Comparison of ENCODE assay signal across 32 cellular contexts in the genomic region with DNA sequence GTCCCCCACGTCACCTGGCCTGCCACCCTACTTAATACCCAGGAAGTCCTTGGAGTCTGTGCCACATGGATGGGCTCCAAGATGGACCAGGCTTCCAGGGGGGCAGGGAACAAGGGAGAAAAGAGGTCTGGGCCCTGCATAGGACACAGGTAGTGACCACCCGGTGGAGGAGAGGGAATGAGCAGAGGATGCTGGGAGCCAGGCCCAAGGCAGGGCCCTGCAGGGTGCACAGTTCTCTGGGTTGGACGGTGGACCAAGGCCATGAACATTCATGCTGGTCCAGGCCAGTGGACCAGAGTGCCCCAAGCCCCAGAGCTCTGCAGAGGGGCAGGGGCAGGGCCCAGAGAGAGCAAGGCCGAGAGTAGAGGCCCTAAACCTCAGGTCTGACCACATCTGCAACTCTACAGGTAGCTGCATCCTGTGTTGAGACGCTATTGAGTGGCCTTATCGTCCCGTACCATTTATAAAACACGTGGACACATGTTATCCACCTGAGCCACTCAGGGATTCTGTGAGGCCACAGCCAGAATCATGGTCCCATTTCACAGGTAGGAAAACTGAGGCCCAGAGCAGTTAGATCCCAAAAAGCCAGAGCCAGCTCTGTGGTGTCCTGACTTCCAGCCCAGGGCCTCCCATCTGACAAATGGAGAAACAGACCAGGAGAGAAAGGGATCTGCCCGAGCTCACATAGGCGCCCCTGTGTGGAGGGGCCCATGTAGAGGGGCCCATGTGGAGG. TPM values are rescaled to one million over a fixed set of nuclear protein-coding genes. Genes with fewer than 3 reads are reported as not detected.
A peak's percentile ranks its signal among the peaks of the same experiment; 100 is the strongest.
DNase-seq lines count a peak whose midpoint lies in the region; ATAC-seq and TF ChIP-seq lines count a peak whose summit lies in the region.
"Had no signal": no experiment of that assay in that cellular context is flagged by ENCODE, and none has a peak within 500 bp of the region (broad histone marks: within the 10 kb centered on the region; RNA-seq: fewer than 3 reads in every experiment).

No MANE protein-coding gene starts in this region.

- H3K27ac Mint-ChIP-seq in activated CD4-positive, alpha-beta T cell treated with anti-CD3 and anti-CD28 coated beads, Interleukin-2, amount 10 ng/mL, durations not matched to agents 24 days and 14 days, result peak overlapping the region; percentile 56
- H3K27ac Mint-ChIP-seq in central memory CD8-positive, alpha-beta T cell (ENCODE audit: low read depth), result peak overlapping the region; percentile 88
- no peak overlapping the region for H3K27ac Mint-ChIP-seq in activated CD4-positive, alpha-beta memory T cell treated with anti-CD3 and anti-CD28 coated beads, Interleukin-2, amount 10 ng/mL, durations not matched to agents 7 days and 5 days
- H3K27ac Mint-ChIP-seq: activated CD8-positive, alpha-beta T cell treated with anti-CD3 and anti-CD28 coated beads, Interleukin-2, amount 10 ng/mL, durations not matched to agents 7 days and 5 days; activated T-helper 2 cell treated with anti-CD3 and anti-CD28 coated beads, Interferon-gamma antibody, Interleukin-2, Interleukin-4, amounts not matched to agents 10 μg/mL and 5 μg/mL and 100 μg/mL, durations not matched to agents 14 hours and 24 hours and 36 hours had no signal

- H3K4me3 ChIP-seq in MM.1S (ENCODE audit: low read length) (no peak overlapping the region), spleen (no peak overlapping the region)
- H3K4me3 ChIP-seq: gastroesophageal sphincter, GM23248, lung, mucosa of descending colon, PC-9, testis had no signal

- H3K27ac ChIP-seq in MM.1S (ENCODE audit: low read length), result peak overlapping the region; percentile 99
- peak overlapping the region in 5 of 8 donors; percentile 39 to 85 (median 69) for H3K27ac ChIP-seq in spleen
- H3K27ac ChIP-seq: 22Rv1, brain microvascular endothelial cell, gastroesophageal sphincter, GM23248, PC-9, testis had no signal

- H3K36me3 Mint-ChIP-seq in activated CD4-positive, alpha-beta T cell treated with anti-CD3 and anti-CD28 coated beads, Interleukin-2, amount 10 ng/mL, durations not matched to agents 24 days and 14 days (ENCODE audit: low read depth), result no peaks in the 10 kb centered on the region
- H3K36me3 Mint-ChIP-seq in central memory CD8-positive, alpha-beta T cell (ENCODE audit: insufficient read depth), result no peaks in the 10 kb centered on the region
- H3K36me3 Mint-ChIP-seq in activated CD4-positive, alpha-beta memory T cell treated with anti-CD3 and anti-CD28 coated beads, Interleukin-2, amount 10 ng/mL, durations not matched to agents 7 days and 5 days (ENCODE audit: low read depth), result no peaks in the 10 kb centered on the region
- H3K36me3 Mint-ChIP-seq: natural killer cell treated with Interleukin-12 subunit alpha and Interleukin-12 subunit beta and Interleukin-15 and Interleukin-18, amount 100 ng/mL, for 72 hours had no signal

- H3K4me2 ChIP-seq in MM.1S (ENCODE audit: low read depth, low read length), result no peak overlapping the region
- H3K4me2 ChIP-seq: PC-9 had no signal

- POLR2A ChIA-PET in activated CD4-positive, alpha-beta memory T cell treated with anti-CD3 and anti-CD28 coated beads, Interleukin-2, amount 10 ng/mL, durations not matched to agents 7 days and 5 days (lab: Charles Lee), result no interaction called here

- peaks cover 91% of the 10 kb centered on the region for H3K79me2 ChIP-seq in MM.1S (ENCODE audit: low read length)

- H3K27me3 ChIP-seq in MM.1S (replicated peaks; ENCODE audit: insufficient read depth, low read length), result no peaks in the 10 kb centered on the region
- H3K27me3 ChIP-seq in spleen (replicated peaks in 1 of 7), result no peaks in the 10 kb centered on the region
- H3K27me3 ChIP-seq: testis had no signal

- H3K36me3 ChIP-seq in MM.1S (replicated peaks; ENCODE audit: insufficient read depth, low read length), result no peaks in the 10 kb centered on the region
- no peaks in the 10 kb centered on the region for H3K36me3 ChIP-seq in spleen
- H3K36me3 ChIP-seq: brain microvascular endothelial cell, gastroesophageal sphincter had no signal

- H3K4me1 ChIP-seq in MM.1S (ENCODE audit: low read length) (peaks cover 95% of the 10 kb centered on the region), spleen (peaks cover 0 to 95% (median 62%) of the 10 kb centered on the region in 6 donors)
- H3K4me1 ChIP-seq: gastroesophageal sphincter, testis had no signal

- no peaks in the 10 kb centered on the region for H3K9me3 Mint-ChIP-seq in activated CD4-positive, alpha-beta T cell treated with anti-CD3 and anti-CD28 coated beads, Interleukin-2, amount 10 ng/mL, durations not matched to agents 24 days and 14 days
- H3K9me3 Mint-ChIP-seq in central memory CD8-positive, alpha-beta T cell, result no peaks in the 10 kb centered on the region
- H3K9me3 Mint-ChIP-seq in activated CD4-positive, alpha-beta memory T cell treated with anti-CD3 and anti-CD28 coated beads, Interleukin-2, amount 10 ng/mL, durations not matched to agents 7 days and 5 days, result no peaks in the 10 kb centered on the region
- H3K9me3 Mint-ChIP-seq: activated T-helper 2 cell treated with anti-CD3 and anti-CD28 coated beads, Interferon-gamma antibody, Interleukin-2, Interleukin-4, amounts not matched to agents 10 μg/mL and 5 μg/mL and 100 μg/mL, durations not matched to agents 14 hours and 24 hours and 36 hours; natural killer cell treated with Interleukin-12 subunit alpha and Interleukin-12 subunit beta and Interleukin-15 and Interleukin-18, amount 100 ng/mL, for 72 hours had no signal

- no peaks in the 10 kb centered on the region for H4K20me1 ChIP-seq in MM.1S (ENCODE audit: insufficient read depth, low read length)

- peak overlapping the region; percentile 93 for H3K9ac ChIP-seq in MM.1S (ENCODE audit: low read length)
- H3K9ac ChIP-seq: GM23248 had no signal

- peaks cover 32% of the 10 kb centered on the region for H3K4me1 Mint-ChIP-seq in activated CD4-positive, alpha-beta T cell treated with anti-CD3 and anti-CD28 coated beads, Interleukin-2, amount 10 ng/mL, durations not matched to agents 24 days and 14 days
- peaks cover under 1% of the 10 kb centered on the region for H3K4me1 Mint-ChIP-seq in central memory CD8-positive, alpha-beta T cell
- H3K4me1 Mint-ChIP-seq in activated CD4-positive, alpha-beta memory T cell treated with anti-CD3 and anti-CD28 coated beads, Interleukin-2, amount 10 ng/mL, durations not matched to agents 7 days and 5 days, result peaks cover 41% of the 10 kb centered on the region

- H3K9me2 ChIP-seq in MM.1S (replicated peaks; ENCODE audit: insufficient read depth, low read length), result no peaks in the 10 kb centered on the region

- no peak for DNase-seq in activated CD4-positive, alpha-beta T cell treated with anti-CD3 and anti-CD28 coated beads, Interleukin-2, amount 10 ng/mL, durations not matched to agents 24 days and 14 days
- DNase-seq in activated CD4-positive, alpha-beta T cell treated with anti-CD3 and anti-CD28 coated beads for 48 hours, result no peak
- DNase-seq in MM.1S (no peak), spleen (peak; percentile 75)
- no peak for DNase-seq in central memory CD8-positive, alpha-beta T cell (ENCODE audit: low spot score in 2 of 2)
- DNase-seq in activated CD4-positive, alpha-beta memory T cell treated with anti-CD3 and anti-CD28 coated beads, Interleukin-2, amount 10 ng/mL, durations not matched to agents 7 days and 5 days, result no peak
- DNase-seq: activated CD4-positive, alpha-beta T cell treated with anti-CD3 and anti-CD28 coated beads for 1 hour; activated CD8-positive, alpha-beta T cell treated with anti-CD3 and anti-CD28 coated beads, Interleukin-2, amount 10 ng/mL, durations not matched to agents 7 days and 5 days; activated naive CD4-positive, alpha-beta T cell treated with anti-CD3 and anti-CD28 coated beads, Interleukin-2, amount 50 U/mL, for 16 hours; amygdala; brain microvascular endothelial cell; Calu3; effector CD4-positive, alpha-beta T cell; GM23248; NCI-H1930; NCI-H524 treated with DMSO at 0.1 percent for 48 hours; PC-9; stimulated activated CD4-positive, alpha-beta T cell treated with anti-CD3 and anti-CD28 coated beads, Interleukin-15, amount 100 ng/mL, for 24 hours; stimulated activated CD4-positive, alpha-beta T cell treated with anti-CD3 and anti-CD28 coated beads, Interleukin-4, amount 100 ng/mL, for 4 hours; testis had no signal

- no peak for TF ChIP-seq POLR2A in spleen (IDR thresholded peaks at IDR 0.05)

- no peaks in the 10 kb centered on the region for H3K9me3 ChIP-seq in MM.1S (replicated peaks; ENCODE audit: insufficient read depth, low read length)
- H3K9me3 ChIP-seq in spleen, result no peaks in the 10 kb centered on the region
- H3K9me3 ChIP-seq: gastroesophageal sphincter, mucosa of descending colon, testis had no signal

- no peak overlapping the region for H3K4me3 Mint-ChIP-seq in activated CD4-positive, alpha-beta T cell treated with anti-CD3 and anti-CD28 coated beads, Interleukin-2, amount 10 ng/mL, durations not matched to agents 24 days and 14 days
- H3K4me3 Mint-ChIP-seq in central memory CD8-positive, alpha-beta T cell, result no peak overlapping the region
- no peak overlapping the region for H3K4me3 Mint-ChIP-seq in activated CD4-positive, alpha-beta memory T cell treated with anti-CD3 and anti-CD28 coated beads, Interleukin-2, amount 10 ng/mL, durations not matched to agents 7 days and 5 days
- H3K4me3 Mint-ChIP-seq: activated CD8-positive, alpha-beta T cell treated with anti-CD3 and anti-CD28 coated beads, Interleukin-2, amount 10 ng/mL, durations not matched to agents 7 days and 5 days; natural killer cell treated with Interleukin-12 subunit alpha and Interleukin-12 subunit beta and Interleukin-15 and Interleukin-18, amount 100 ng/mL, for 72 hours had no signal

- TF ChIP-seq CTCF in MM.1S (IDR thresholded peaks at IDR 0.05; ENCODE audit: low read length) (no peak), spleen (IDR thresholded peaks at IDR 0.05 in 8 of 11, conservative IDR thresholded peaks at IDR 0.05 in 3 of 11) (no peak)

- intact Hi-C loops in activated CD4-positive, alpha-beta T cell treated with anti-CD3 and anti-CD28 coated beads, Interleukin-2, amount 10 ng/mL, durations not matched to agents 24 days and 14 days (cut with micrococcal nuclease), result no loop called here
- intact Hi-C loops in spleen (cut with DNase I; ENCODE audit: low total_unique reads), result no loop called here

- peaks cover 44% of the 10 kb centered on the region for H3F3A ChIP-seq in MM.1S (ENCODE audit: insufficient read depth, low read length)

- CTCF ChIA-PET in activated CD4-positive, alpha-beta memory T cell treated with anti-CD3 and anti-CD28 coated beads, Interleukin-2, amount 10 ng/mL, durations not matched to agents 7 days and 5 days (lab: Charles Lee), result interaction anchor here (1.0 kb wide), 1 partner anchor 85 kb away, joined by 3 read pairs; no protein-coding TSS in a partner anchor

- WGBS in spleen, 5 donors, result 82 to 89% (median 85%) methylated on average over 10 of the region's 10 CpGs

- ATAC-seq in central memory CD8-positive, alpha-beta T cell (replicated peaks; ENCODE audit: extremely low read depth, poor library complexity, severe bottlenecking), result no peak
- ATAC-seq in HG03139 (IDR thresholded peaks at IDR 0.05; ENCODE audit: unreplicated experiment), result no peak
- no peak for ATAC-seq in HG02678 (IDR thresholded peaks at IDR 0.05; ENCODE audit: unreplicated experiment)
- ATAC-seq: activated CD8-positive, alpha-beta T cell treated with anti-CD3 and anti-CD28 coated beads, Interleukin-2, amount 10 ng/mL, durations not matched to agents 7 days and 5 days; gastroesophageal sphincter; mucosa of descending colon; natural killer cell treated with Interleukin-12 subunit alpha and Interleukin-12 subunit beta and Interleukin-15 and Interleukin-18, amount 100 ng/mL, for 72 hours had no signal

- H3K27me3 Mint-ChIP-seq in activated CD4-positive, alpha-beta T cell treated with anti-CD3 and anti-CD28 coated beads, Interleukin-2, amount 10 ng/mL, durations not matched to agents 24 days and 14 days, result peaks cover 10% of the 10 kb centered on the region
- no peaks in the 10 kb centered on the region for H3K27me3 Mint-ChIP-seq in central memory CD8-positive, alpha-beta T cell
- H3K27me3 Mint-ChIP-seq in activated CD4-positive, alpha-beta memory T cell treated with anti-CD3 and anti-CD28 coated beads, Interleukin-2, amount 10 ng/mL, durations not matched to agents 7 days and 5 days, result peaks cover 12% of the 10 kb centered on the region
- H3K27me3 Mint-ChIP-seq: natural killer cell treated with Interleukin-12 subunit alpha and Interleukin-12 subunit beta and Interleukin-15 and Interleukin-18, amount 100 ng/mL, for 72 hours had no signal

- no peak overlapping the region for H2AFZ ChIP-seq in MM.1S (ENCODE audit: low read length)
- H2AFZ ChIP-seq: GM23248, PC-9 had no signal

RNA-seq across cellular contexts. Expression of gene IGLL5, which starts 46.4 kb away (rescaled TPM):
- total RNA-seq in activated CD4-positive, alpha-beta T cell treated with anti-CD3 and anti-CD28 coated beads, Interleukin-2, amount 10 ng/mL, durations not matched to agents 24 days and 14 days, result not detected in 2 replicates
- total RNA-seq in spleen, result 100 to 1,000 TPM in 5 of 7 donors, 10 to 100 TPM in 2; 55.9 to 720 (median 130) TPM
- 100 to 1,000 TPM in 1 of 3 donors, 10 to 100 TPM in 2; 80.3 to 201 (median 93.0) TPM for polyA plus RNA-seq in spleen
- total RNA-seq in activated CD4-positive, alpha-beta memory T cell treated with anti-CD3 and anti-CD28 coated beads, Interleukin-2, amount 10 ng/mL, durations not matched to agents 7 days and 5 days, result not detected
- total RNA-seq: activated CD8-positive, alpha-beta T cell treated with anti-CD3 and anti-CD28 coated beads, Interleukin-2, amount 10 ng/mL, durations not matched to agents 7 days and 5 days; activated T-helper 2 cell treated with anti-CD3 and anti-CD28 coated beads, Interferon-gamma antibody, Interleukin-2, Interleukin-4, amounts not matched to agents 10 μg/mL and 5 μg/mL and 100 μg/mL, durations not matched to agents 14 hours and 24 hours and 36 hours; Calu3; Daoy; GM23248; M059J; osteoblast; PC-9; T-helper 2 cell treated with Interferon-gamma antibody and Interleukin-4, amounts not matched to agents 100 ng/mL and 5 ng/mL, for 36 hours had no signal
- polyA plus RNA-seq: GM23248 had no signal

Comparison
In these comparisons a context has a peak if more than half of its experiments do, and no peak if none do; other contexts are left out.
1. RNA of gene IGLL5, which starts 46.4 kb away (total RNA-seq): 55.9 to 720 TPM in spleen; not detected in activated CD4-positive, alpha-beta T cell treated with anti-CD3 and anti-CD28 coated beads, Interleukin-2, amount 10 ng/mL, durations not matched to agents 24 days and 14 days and not detected in activated CD4-positive, alpha-beta memory T cell treated with anti-CD3 and anti-CD28 coated beads, Interleukin-2, amount 10 ng/mL, durations not matched to agents 7 days and 5 days; every median in the first group is over 10 times any median in the second.